In genomic region chr7:123748734-123749536, GRCh38 we compare ENCODE assay signal across 8 cellular contexts. TPM values are rescaled to one million over a fixed set of nuclear protein-coding genes. Genes with fewer than 3 reads are reported as not detected.
DNase-seq lines count a peak whose midpoint lies in the region; ATAC-seq and TF ChIP-seq lines count a peak whose summit lies in the region.

TSS of gene WASL (minus strand) at chr7:123749003. CDS start at chr7:123748734, 269 bp downstream.

- H3K4me3 ChIP-seq in CD8-positive, alpha-beta T cell (ENCODE audit: low read depth, low read length) = peak within 1 kb of the TSS; percentile 78
- peak within 1 kb of the TSS; percentile 92 for H3K4me3 ChIP-seq in effector memory CD4-positive, alpha-beta T cell (ENCODE audit: insufficient read depth, low read depth, low read length, poor library complexity, severe bottlenecking)

- CTCF ChIA-PET in CD8-positive, alpha-beta T cell (lab: Charles Lee) = interaction anchor here (0.6 to 1.1 kb wide), 2 partner anchors 14 to 254 kb away, joined by 3 read pairs; no protein-coding TSS in a partner anchor

- no peaks in the 10 kb centered on the region for H3K9me3 ChIP-seq in CD8-positive, alpha-beta T cell (ENCODE audit: low read length)
- no peaks in the 10 kb centered on the region for H3K9me3 ChIP-seq in effector memory CD4-positive, alpha-beta T cell (ENCODE audit: control insufficient read depth, low read length)

- H3K4me1 ChIP-seq in CD8-positive, alpha-beta T cell (ENCODE audit: insufficient read depth, low read length) = peaks cover 44% of the 10 kb centered on the region
- H3K4me1 ChIP-seq in effector memory CD4-positive, alpha-beta T cell (ENCODE audit: control insufficient read depth, insufficient read depth, low read length, poor library complexity, severe bottlenecking) = peaks cover 13% of the 10 kb centered on the region

- DNase-seq in CD8-positive, alpha-beta T cell = peak; percentile 70 to 94 (median 85)
- DNase-seq in HK-2 (ENCODE audit: unreplicated experiment) (peak; percentile 93), NCI-H82 treated with DMSO at 0.1 percent for 48 hours (lab: John Stamatoyannopoulos, UW; ENCODE audit: unreplicated experiment) (peak; percentile 88), medulla oblongata (ENCODE audit: extremely low spot score) (peak; percentile 94)
- DNase-seq in activated CD8-positive, alpha-beta memory T cell treated with anti-CD3 and anti-CD28 coated beads for 4 hours (ENCODE audit: low read depth in 2 of 2) = peak; percentile 69 to 78
- DNase-seq in effector memory CD4-positive, alpha-beta T cell = peak; percentile 80 to 81 (median 81)
- DNase-seq in stimulated activated CD4-positive, alpha-beta T cell treated with anti-CD3 and anti-CD28 coated beads, TNF-alpha, amount 100 ng/mL, for 48 hours (ENCODE audit: low read depth in 3 of 3) = peak; percentile 75 to 78 (median 76)

- TF ChIP-seq CTCF in CD8-positive, alpha-beta T cell (IDR thresholded peaks at IDR 0.05) = no peak

- peak within 1 kb of the TSS; percentile 79 for H3K27ac ChIP-seq in CD8-positive, alpha-beta T cell (ENCODE audit: low read depth, low read length)
- H3K27ac ChIP-seq in effector memory CD4-positive, alpha-beta T cell (ENCODE audit: insufficient read depth, low read length, poor library complexity, severe bottlenecking) = peak within 1 kb of the TSS; percentile 84

- no peaks in the 10 kb centered on the region for H3K27me3 ChIP-seq in CD8-positive, alpha-beta T cell (ENCODE audit: insufficient read depth, low read length)
- H3K27me3 ChIP-seq in effector memory CD4-positive, alpha-beta T cell (replicated peaks; ENCODE audit: control insufficient read depth, insufficient read depth, low read length, poor library complexity, severe bottlenecking) = no peaks in the 10 kb centered on the region

- POLR2A ChIA-PET in CD8-positive, alpha-beta T cell (lab: Charles Lee) = interaction anchor here (0.7 to 2.1 kb wide), 15 partner anchors 11 to 1181 kb away, joined by 3 to 14 read pairs (median 4); partner anchors contain the start of genes IQUB, NDUFA5 and POT1

- no peaks in the 10 kb centered on the region for H3K36me3 ChIP-seq in CD8-positive, alpha-beta T cell (ENCODE audit: insufficient read depth, low read length)
- no peaks in the 10 kb centered on the region for H3K36me3 ChIP-seq in effector memory CD4-positive, alpha-beta T cell (ENCODE audit: control insufficient read depth, insufficient read depth, low read length)

- intact Hi-C loops in CD8-positive, alpha-beta T cell (cut with DNase I, micrococcal nuclease) = loop anchor here (1.0 to 5.0 kb wide), 7 partner anchors 37 to 1180 kb away; partner anchors contain the start of genes NDUFA5 (in 2 of the 2), IQUB (in 1 of the 2) and POT1 (in 1 of the 2)

- no peaks in the 10 kb centered on the region for H3K9me3 Mint-ChIP-seq in CD8-positive, alpha-beta T cell

- peak within 1 kb of the TSS; percentile 95 for H3K27ac Mint-ChIP-seq in CD8-positive, alpha-beta T cell

- ATAC-seq in CD8-positive, alpha-beta T cell = peak; percentile 77
- peak; percentile 76 for ATAC-seq in GM19455 (IDR thresholded peaks at IDR 0.05; ENCODE audit: unreplicated experiment)

- H3K36me3 Mint-ChIP-seq in CD8-positive, alpha-beta T cell = peaks cover 11% of the 10 kb centered on the region

- peaks cover 63% of the 10 kb centered on the region for H3K4me1 Mint-ChIP-seq in CD8-positive, alpha-beta T cell (ENCODE audit: low read depth)

- no peaks in the 10 kb centered on the region for H3K27me3 Mint-ChIP-seq in CD8-positive, alpha-beta T cell (ENCODE audit: low read depth)

- peak within 1 kb of the TSS; percentile 91 for H3K4me3 Mint-ChIP-seq in CD8-positive, alpha-beta T cell

RNA-seq across cellular contexts. Expression of gene WASL, which starts in this region (rescaled TPM):
- 1 to 10 TPM; 9.4 to 9.9 TPM for total RNA-seq in CD8-positive, alpha-beta T cell

Comparison
In these comparisons a context has a peak if more than half of its experiments do, and no peak if none do; other contexts are left out.
1. Peak in every context shown above with its lines: DNase-seq, ATAC-seq, H3K4me3 ChIP-seq and H3K27ac ChIP-seq.